19 cellular contexts compared by ENCODE assay signal in genomic region chr20:51788822-51789221, GRCh38. TPM values are rescaled to one million over a fixed set of nuclear protein-coding genes. Genes with fewer than 3 reads are reported as not detected.
DNase-seq lines count a peak whose midpoint lies in the region; ATAC-seq and TF ChIP-seq lines count a peak whose summit lies in the region.
"Had no signal": no experiment of that assay in that cellular context is flagged by ENCODE, and none has a peak within 500 bp of the region (broad histone marks: within the 10 kb centered on the region; RNA-seq: fewer than 3 reads in every experiment).

No MANE protein-coding gene starts in this region.

- H2BK120ac ChIP-seq in H9 (ENCODE audit: low read depth, low read length, poor library complexity, severe bottlenecking): no peak overlapping the region

- H3K4me1 ChIP-seq in H9 (ENCODE audit: insufficient read depth, low read length): 0 out of 2 replicates have a peak, but pooled peaks cover 2% of the 10 kb centered on the region
- H3K4me1 ChIP-seq in HUES48 (ENCODE audit: control insufficient read depth, insufficient read depth, low read length): 0 out of 2 replicates have a peak, but pooled peaks cover 4% of the 10 kb centered on the region
- H3K4me1 ChIP-seq in endodermal cell (ENCODE audit: control insufficient read depth, insufficient read depth, low read length): peaks cover 20% of the 10 kb centered on the region
- H3K4me1 ChIP-seq: Caco-2 had no signal

- no peak overlapping the region for H3K18ac ChIP-seq in H9 (ENCODE audit: insufficient read length, low read depth, low read length)

- no peaks in the 10 kb centered on the region for H4K20me1 ChIP-seq in H9 (ENCODE audit: control insufficient read depth, insufficient read depth, insufficient read length)
- H4K20me1 ChIP-seq: BLaER1 had no signal

- H3K27me3 ChIP-seq in H9 (ENCODE audit: insufficient read depth, low read length): no peaks in the 10 kb centered on the region
- H3K27me3 ChIP-seq in HUES48 (ENCODE audit: control insufficient read depth, insufficient read depth, low read length): no peaks in the 10 kb centered on the region
- no peaks in the 10 kb centered on the region for H3K27me3 ChIP-seq in endodermal cell (ENCODE audit: control insufficient read depth, insufficient read depth, low read length, poor library complexity, severe bottlenecking)
- H3K27me3 ChIP-seq: BLaER1 had no signal

- H3K27me3 Mint-ChIP-seq in H9 (ENCODE audit: low read depth) (no peaks in the 10 kb centered on the region), endodermal cell (ENCODE audit: insufficient read depth) (no peaks in the 10 kb centered on the region), progenitor cell of endocrine pancreas (no peaks in the 10 kb centered on the region)
- H3K27me3 Mint-ChIP-seq: CD4-positive, CD25-positive, alpha-beta regulatory T cell had no signal

- H2BK12ac ChIP-seq in H9 (ENCODE audit: insufficient read length, low read depth, low read length): no peak overlapping the region

- H3K23me2 ChIP-seq in H9 (ENCODE audit: insufficient read length, low read depth, low read length, poor library complexity, severe bottlenecking): no peaks in the 10 kb centered on the region

- peaks cover 16% of the 10 kb centered on the region in 2 experiments for H3K4me1 Mint-ChIP-seq in H9
- H3K4me1 Mint-ChIP-seq in endodermal cell: peaks cover 41% of the 10 kb centered on the region
- peaks cover 10% of the 10 kb centered on the region for H3K4me1 Mint-ChIP-seq in progenitor cell of endocrine pancreas (ENCODE audit: low read depth)
- H3K4me1 Mint-ChIP-seq: B cell; CD4-positive, CD25-positive, alpha-beta regulatory T cell had no signal

- H3K36me3 Mint-ChIP-seq in H9 (ENCODE audit: insufficient read depth in 1 of 3, low read depth in 3 of 3) (peaks cover 75 to 97% (median 96%) of the 10 kb centered on the region in 3 experiments; a peak in 6 of 7 replicates), endodermal cell (ENCODE audit: low read depth) (peaks cover 91% of the 10 kb centered on the region), progenitor cell of endocrine pancreas (ENCODE audit: insufficient read depth) (peaks cover 43% of the 10 kb centered on the region)
- H3K36me3 Mint-ChIP-seq: CD4-positive, CD25-positive, alpha-beta regulatory T cell; CD8-positive, alpha-beta T cell had no signal

- H3T11ph ChIP-seq in H9 (ENCODE audit: low read length): no peak overlapping the region

- peaks cover 97% of the 10 kb centered on the region for H3K36me3 ChIP-seq in HUES48 (ENCODE audit: control insufficient read depth, insufficient read depth, low read length)
- H3K36me3 ChIP-seq in endodermal cell (ENCODE audit: control insufficient read depth, insufficient read depth, low read length): peaks cover 99% of the 10 kb centered on the region

- H3K27ac ChIP-seq in H9 (ENCODE audit: insufficient read length, low read depth, low read length): no peak overlapping the region
- H3K27ac ChIP-seq in HUES48 (ENCODE audit: low read depth, low read length): peak overlapping the region; percentile 18
- H3K27ac ChIP-seq in endodermal cell (ENCODE audit: low read depth, low read length): no peak overlapping the region
- H3K27ac ChIP-seq: BLaER1, C4-2B had no signal

- H3K14ac ChIP-seq in H9 (ENCODE audit: insufficient read depth, low read length): no peak overlapping the region

- H3K4me3 Mint-ChIP-seq in H9 (no peak overlapping the region; a peak in 1 of 5 replicates), endodermal cell (no peak overlapping the region), progenitor cell of endocrine pancreas (ENCODE audit: low read depth) (no peak overlapping the region)
- H3K4me3 Mint-ChIP-seq: B cell; CD4-positive, CD25-positive, alpha-beta regulatory T cell; CD8-positive, alpha-beta T cell had no signal

- peaks cover 37% of the 10 kb centered on the region; the same call in 1 of the 2 replicates for H3K79me2 ChIP-seq in H9 (ENCODE audit: insufficient read depth, low read length)

- H2BK5ac ChIP-seq in H9 (ENCODE audit: insufficient read length, low read length): no peak overlapping the region

- no CpG with 5 or more reads among the region's 14 CpGs for WGBS in H9 (ENCODE audit: extremely low coverage, insufficient read length, low lambda C conversion rate)
- 95 to 100% methylated on average over 9 to 14 of the region's 14 CpGs for WGBS in endodermal cell (ENCODE audit: insufficient coverage in 1 of 2, insufficient read length in 1 of 2), 2 experiments

- H3K27ac Mint-ChIP-seq in H9 (peak overlapping the region in 2 of 3 experiments; percentile 64 to 90; a peak in 3 of 7 replicates), endodermal cell (peak overlapping the region; percentile 64), progenitor cell of endocrine pancreas (peak overlapping the region; percentile 69)
- H3K27ac Mint-ChIP-seq: B cell; CD4-positive, CD25-positive, alpha-beta regulatory T cell; CD8-positive, alpha-beta T cell had no signal

- no peak overlapping the region for H4K5ac ChIP-seq in H9 (ENCODE audit: insufficient read length, low read depth, low read length)

- no peak overlapping the region for H3K4me3 ChIP-seq in HUES48 (ENCODE audit: low read depth, low read length)
- no peak overlapping the region for H3K4me3 ChIP-seq in endodermal cell (ENCODE audit: low read length)
- H3K4me3 ChIP-seq: BLaER1 had no signal

- H2AK5ac ChIP-seq in H9 (ENCODE audit: insufficient read length, low read length): no peak overlapping the region

- no peak overlapping the region for H2AFZ ChIP-seq in H9 (ENCODE audit: low read length)

- H3K9me3 Mint-ChIP-seq in H9 (no peaks in the 10 kb centered on the region), endodermal cell (no peaks in the 10 kb centered on the region), progenitor cell of endocrine pancreas (ENCODE audit: low read depth) (no peaks in the 10 kb centered on the region)
- H3K9me3 Mint-ChIP-seq: CD8-positive, alpha-beta T cell had no signal

- ATAC-seq in HG03469 (IDR thresholded peaks at IDR 0.05; ENCODE audit: unreplicated experiment): no peak
- ATAC-seq: CD8-positive, alpha-beta T cell; HCT116 had no signal

- H2BK20ac ChIP-seq in H9 (ENCODE audit: low read depth, low read length, poor library complexity, severe bottlenecking): no peak overlapping the region

- no peak overlapping the region for H4K91ac ChIP-seq in H9 (ENCODE audit: insufficient read length, low read depth, low read length)

- H3K79me1 ChIP-seq in H9 (ENCODE audit: insufficient read depth, low read depth, low read length, poor library complexity, severe bottlenecking): peaks cover 27% of the 10 kb centered on the region

- H3K4ac ChIP-seq in H9 (ENCODE audit: low read depth, low read length): no peak overlapping the region

- no peak overlapping the region for H4K8ac ChIP-seq in H9 (replicated peaks; ENCODE audit: insufficient read length, low read depth, low read length)

- DNase-seq in H9 (no peak), endodermal cell (no peak), progenitor cell of endocrine pancreas (ENCODE audit: low spot score, unreplicated experiment) (no peak), MV-4-11 (lab: John Stamatoyannopoulos, UW) (no peak), ecto neural progenitor cell (ENCODE audit: low spot score) (no peak)
- no peak for DNase-seq in activated T-cell treated with anti-CD3 and anti-CD28 coated beads, Interleukin-2, amount 50 U/mL, for 1 hour
- DNase-seq: Caco-2; CD4-positive, CD25-positive, alpha-beta regulatory T cell; CD8-positive, alpha-beta T cell; DMS153; DND-41; GOT3 had no signal

- H3K23ac ChIP-seq in H9 (ENCODE audit: insufficient read length, low read depth, low read length): no peak overlapping the region

- TF ChIP-seq CTCF in H9 (conservative IDR thresholded peaks at IDR 0.05) (no peak), endodermal cell (conservative IDR thresholded peaks at IDR 0.05) (no peak), progenitor cell of endocrine pancreas (IDR thresholded peaks at IDR 0.05; ENCODE audit: unreplicated experiment) (no peak)

- no peaks in the 10 kb centered on the region for H3K9me3 ChIP-seq in H9 (ENCODE audit: control insufficient read depth, low read depth, low read length)
- H3K9me3 ChIP-seq in HUES48 (ENCODE audit: control insufficient read depth, insufficient read depth, low read length): no peaks in the 10 kb centered on the region
- peaks cover 10% of the 10 kb centered on the region for H3K9me3 ChIP-seq in endodermal cell (ENCODE audit: control insufficient read depth, low read length)
- H3K9me3 ChIP-seq: Caco-2 had no signal

- no peak overlapping the region for H3K56ac ChIP-seq in H9 (ENCODE audit: insufficient read length, low read depth, low read length)

- no peak overlapping the region for H2BK15ac ChIP-seq in H9 (ENCODE audit: low read depth, low read length)

- H3K4me2 ChIP-seq in H9 (ENCODE audit: insufficient read depth, insufficient read length, low read length): no peak overlapping the region
- H3K4me2 ChIP-seq: BLaER1 had no signal

- no peak overlapping the region for H3K9ac ChIP-seq in H9 (ENCODE audit: extremely low read depth, insufficient read length, low read length)
- no peak overlapping the region for H3K9ac ChIP-seq in HUES48 (ENCODE audit: low read depth, low read length)
- H3K9ac ChIP-seq in endodermal cell (ENCODE audit: extremely low read depth, low read length, poor library complexity, severe bottlenecking): no peak overlapping the region
- H3K9ac ChIP-seq: BLaER1 had no signal

RNA-seq across cellular contexts. Expression of gene SALL4, which starts 13.5 kb away (rescaled TPM):
- total RNA-seq in H9 (2021) (276 and 279 TPM in 2 replicates), endodermal cell (100 to 1,000 TPM; 333 to 397 TPM), progenitor cell of endocrine pancreas (156 and 178 TPM in 2 replicates)
- 49.1 TPM for polyA plus RNA-seq in endodermal cell (2013, experiment 1 of 2)
- polyA plus RNA-seq in endodermal cell (2013, experiment 2 of 2): 49.8 TPM
- total RNA-seq: A172; B cell; CD4-positive, CD25-positive, alpha-beta regulatory T cell had no signal
- polyA plus RNA-seq: CD4-positive, CD25-positive, alpha-beta regulatory T cell had no signal

RNA-seq across cellular contexts. Expression of gene ATP9A, which starts 20.6 kb away (rescaled TPM):
- 11.5 and 12.1 TPM in 2 replicates for total RNA-seq in H9 (2021)
- total RNA-seq in endodermal cell: 10 to 100 TPM; 26.7 to 27.9 TPM
- polyA plus RNA-seq in endodermal cell (2013, experiment 1 of 2): 18.3 TPM
- polyA plus RNA-seq in endodermal cell (2013, experiment 2 of 2): 17.1 TPM
- 81.2 and 88.1 TPM in 2 replicates for total RNA-seq in progenitor cell of endocrine pancreas
